In genomic region chr20:57693002-57693582, GRCh38 we compare ENCODE assay signal across 10 cellular contexts. TPM values are rescaled to one million over a fixed set of nuclear protein-coding genes. Genes with fewer than 3 reads are reported as not detected.
DNase-seq lines count a peak whose midpoint lies in the region; ATAC-seq, FAIRE-seq and TF ChIP-seq lines count a peak whose summit lies in the region.
"Had no signal": no experiment of that assay in that cellular context is flagged by ENCODE, and none has a peak within 500 bp of the region (broad histone marks: within the 10 kb centered on the region; RNA-seq: fewer than 3 reads in every experiment).

No MANE protein-coding gene starts in this region.

- no peaks in the 10 kb centered on the region for H3K36me3 ChIP-seq in ascending aorta

- H3K27me3 ChIP-seq in ascending aorta = no peaks in the 10 kb centered on the region

- no peaks in the 10 kb centered on the region for H3K27me3 Mint-ChIP-seq in activated CD8-positive, alpha-beta T cell treated with anti-CD3 and anti-CD28 coated beads for 36 hours
- no peaks in the 10 kb centered on the region for H3K27me3 Mint-ChIP-seq in activated CD8-positive, alpha-beta T cell treated with anti-CD3 and anti-CD28 coated beads, Interleukin-2, amount 10 ng/mL, durations not matched to agents 7 days and 5 days (ENCODE audit: low read depth)

- CTCF ChIA-PET in activated CD8-positive, alpha-beta T cell treated with anti-CD3 and anti-CD28 coated beads for 36 hours (lab: Charles Lee) = interaction anchor here (0.9 to 1.7 kb wide), 3 partner anchors 11 to 97 kb away, joined by 4 to 5 read pairs (median 4); no protein-coding TSS in a partner anchor
- CTCF ChIA-PET in activated CD8-positive, alpha-beta T cell treated with anti-CD3 and anti-CD28 coated beads, Interleukin-2, amount 10 ng/mL, durations not matched to agents 7 days and 5 days (lab: Charles Lee) = no interaction called here

- no peak overlapping the region for H3K27ac Mint-ChIP-seq in activated CD8-positive, alpha-beta T cell treated with anti-CD3 and anti-CD28 coated beads for 36 hours
- H3K27ac Mint-ChIP-seq in activated CD8-positive, alpha-beta T cell treated with anti-CD3 and anti-CD28 coated beads, Interleukin-2, amount 10 ng/mL, durations not matched to agents 7 days and 5 days = no peak overlapping the region

- peaks cover 51 to 89% of the 10 kb centered on the region in 2 donors for H3K4me1 ChIP-seq in ascending aorta

- peaks cover 12% of the 10 kb centered on the region for H3K4me1 Mint-ChIP-seq in activated CD8-positive, alpha-beta T cell treated with anti-CD3 and anti-CD28 coated beads for 36 hours (ENCODE audit: low read depth)
- peaks cover 5% of the 10 kb centered on the region for H3K4me1 Mint-ChIP-seq in activated CD8-positive, alpha-beta T cell treated with anti-CD3 and anti-CD28 coated beads, Interleukin-2, amount 10 ng/mL, durations not matched to agents 7 days and 5 days (ENCODE audit: low read depth)

- peak; percentile 97 for FAIRE-seq in urothelium cell line (lab: Jason Lieb, UNC)

- POLR2A ChIA-PET in activated CD8-positive, alpha-beta T cell treated with anti-CD3 and anti-CD28 coated beads for 36 hours (lab: Charles Lee) = no interaction called here
- POLR2A ChIA-PET in activated CD8-positive, alpha-beta T cell treated with anti-CD3 and anti-CD28 coated beads, Interleukin-2, amount 10 ng/mL, durations not matched to agents 7 days and 5 days (lab: Charles Lee) = no interaction called here

- H3K27ac ChIP-seq in ascending aorta (peak overlapping the region; percentile 31 to 77), substantia nigra (ENCODE audit: low read depth, low read length, poor library complexity, severe bottlenecking) (no peak overlapping the region)

- no peak for DNase-seq in activated CD8-positive, alpha-beta T cell treated with anti-CD3 and anti-CD28 coated beads for 36 hours
- no peak for DNase-seq in activated CD8-positive, alpha-beta T cell treated with anti-CD3 and anti-CD28 coated beads, Interleukin-2, amount 10 ng/mL, durations not matched to agents 7 days and 5 days
- no peak for DNase-seq in ascending aorta (ENCODE audit: low spot score in 2 of 2)
- no peak for DNase-seq in left lobe of liver (ENCODE audit: low spot score)
- DNase-seq in urothelium cell line (ENCODE audit: low spot score) = peak; percentile 95
- no peak for DNase-seq in nucleus accumbens (lab: John Stamatoyannopoulos, UW)
- DNase-seq in substantia nigra (lab: John Stamatoyannopoulos, UW) = no peak
- DNase-seq: activated CD4-positive, alpha-beta T cell treated with anti-CD3 and anti-CD28 coated beads, Interleukin-2, amount 50 U/mL, for 48 hours; Karpas-422 had no signal

- peak overlapping the region in 1 of 2 donors; percentile 14 for H3K4me3 ChIP-seq in ascending aorta

- no peaks in the 10 kb centered on the region for H3K9me3 ChIP-seq in ascending aorta

- H3K36me3 Mint-ChIP-seq in activated CD8-positive, alpha-beta T cell treated with anti-CD3 and anti-CD28 coated beads for 36 hours (ENCODE audit: low read depth) = no peaks in the 10 kb centered on the region
- H3K36me3 Mint-ChIP-seq in activated CD8-positive, alpha-beta T cell treated with anti-CD3 and anti-CD28 coated beads, Interleukin-2, amount 10 ng/mL, durations not matched to agents 7 days and 5 days (ENCODE audit: low read depth) = no peaks in the 10 kb centered on the region

- no peak for ATAC-seq in activated CD8-positive, alpha-beta T cell treated with anti-CD3 and anti-CD28 coated beads for 36 hours
- no peak for ATAC-seq in activated CD8-positive, alpha-beta T cell treated with anti-CD3 and anti-CD28 coated beads, Interleukin-2, amount 10 ng/mL, durations not matched to agents 7 days and 5 days
- peak; percentile 41 for ATAC-seq in left lobe of liver
- ATAC-seq in HG03442 (IDR thresholded peaks at IDR 0.05; ENCODE audit: unreplicated experiment) = no peak

- intact Hi-C loops in activated CD8-positive, alpha-beta T cell treated with anti-CD3 and anti-CD28 coated beads for 36 hours (cut with micrococcal nuclease) = no loop called here
- intact Hi-C loops in ascending aorta (cut with DNase I) = loop anchor here (10.0 kb wide), 1 partner anchor 298 kb away; the partner anchor contains the start of gene RBM38

- H3K4me3 Mint-ChIP-seq in activated CD8-positive, alpha-beta T cell treated with anti-CD3 and anti-CD28 coated beads for 36 hours = no peak overlapping the region
- H3K4me3 Mint-ChIP-seq in activated CD8-positive, alpha-beta T cell treated with anti-CD3 and anti-CD28 coated beads, Interleukin-2, amount 10 ng/mL, durations not matched to agents 7 days and 5 days = no peak overlapping the region

- no peaks in the 10 kb centered on the region for H3K9me3 Mint-ChIP-seq in activated CD8-positive, alpha-beta T cell treated with anti-CD3 and anti-CD28 coated beads for 36 hours
- H3K9me3 Mint-ChIP-seq in activated CD8-positive, alpha-beta T cell treated with anti-CD3 and anti-CD28 coated beads, Interleukin-2, amount 10 ng/mL, durations not matched to agents 7 days and 5 days (ENCODE audit: insufficient read depth) = no peaks in the 10 kb centered on the region

- TF ChIP-seq CTCF in activated CD8-positive, alpha-beta T cell treated with anti-CD3 and anti-CD28 coated beads for 36 hours (IDR thresholded peaks at IDR 0.05) = peak; percentile 19
- peak in 1 of 3 experiments; percentile 17 for TF ChIP-seq CTCF in ascending aorta (IDR thresholded peaks at IDR 0.05)

RNA-seq across cellular contexts. Expression of gene PMEPA1, which starts 16.7 kb away (rescaled TPM):
- total RNA-seq in activated CD8-positive, alpha-beta T cell treated with anti-CD3 and anti-CD28 coated beads for 36 hours = 1 to 10 TPM; 1.7 to 2.0 TPM
- under 1 TPM in 1 of 2 experiments, not detected in 1; 0.37 TPM for total RNA-seq in activated CD8-positive, alpha-beta T cell treated with anti-CD3 and anti-CD28 coated beads, Interleukin-2, amount 10 ng/mL, durations not matched to agents 7 days and 5 days
- total RNA-seq in ascending aorta (56.8 TPM), left lobe of liver (5.2 TPM)
